ENCODE assay signal across 8 cellular contexts in the genomic region with DNA sequence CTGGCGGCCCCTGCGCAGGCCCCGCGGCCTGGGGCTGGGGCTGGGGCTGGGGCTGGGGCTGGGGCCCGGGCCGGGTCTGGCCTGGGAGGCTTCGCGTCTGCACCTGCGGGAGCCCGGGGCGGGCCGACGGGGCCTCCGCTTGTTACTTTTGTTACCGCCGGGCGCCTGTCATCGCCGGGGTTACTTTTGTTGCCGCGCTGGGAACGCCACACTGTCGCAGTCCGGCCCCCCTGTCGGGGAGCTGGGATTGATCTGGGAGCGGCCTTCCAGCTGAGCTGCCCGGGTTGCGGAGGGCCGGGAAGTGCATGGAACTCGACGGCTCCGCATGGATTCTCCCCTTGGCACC. TPM values are rescaled to one million over a fixed set of nuclear protein-coding genes. Genes with fewer than 3 reads are reported as not detected.
DNase-seq lines count a peak whose midpoint lies in the region; ATAC-seq and TF ChIP-seq lines count a peak whose summit lies in the region.

No MANE protein-coding gene starts in this region.

- H3K27ac ChIP-seq in thoracic aorta: peak overlapping the region; percentile 65 to 78

- H3K36me3 ChIP-seq in thoracic aorta: peaks cover 23% of the 10 kb centered on the region

- peak overlapping the region; percentile 68 for H3K4me3 ChIP-seq in astrocyte of the cerebellum (ENCODE audit: low read depth, low read length)
- H3K4me3 ChIP-seq in thoracic aorta: peak overlapping the region; percentile 95

- H3K4me1 ChIP-seq in thoracic aorta (ENCODE audit: control insufficient read depth in 1 of 2, low read depth in 2 of 2): peaks cover 16 to 38% of the 10 kb centered on the region in 2 donors

- no peaks in the 10 kb centered on the region for H3K27me3 ChIP-seq in thoracic aorta (replicated peaks; ENCODE audit: insufficient read depth)

- peak; percentile 71 for DNase-seq in D341Med (ENCODE audit: low spot score)
- DNase-seq in astrocyte of the cerebellum (ENCODE audit: low read depth): no peak
- DNase-seq in left kidney (ENCODE audit: low read depth, low spot score): peak; percentile 53
- DNase-seq in thoracic aorta (ENCODE audit: low spot score): no peak
- DNase-seq in sciatic nerve (ENCODE audit: low spot score): no peak
- DNase-seq in HCEC 1CT: no peak
- DNase-seq in SK-N-DZ (ENCODE audit: low spot score): no peak

- ATAC-seq in HG03354 (IDR thresholded peaks at IDR 0.05; ENCODE audit: poor library complexity, severe bottlenecking, unreplicated experiment) (peak; percentile 21), thoracic aorta (ENCODE audit: insufficient number of reproducible peaks, low FRiP score, low read depth) (no peak), sciatic nerve (no peak)

- intact Hi-C loops in sciatic nerve (cut with DNase I): no loop called here

- in situ Hi-C loops in astrocyte of the cerebellum (cut with HindIII; ENCODE audit: low sequenced_read_pairs): no loop called here

- no peak for TF ChIP-seq CTCF in astrocyte of the cerebellum (IDR thresholded peaks at IDR 0.05; ENCODE audit: low read depth, low read length, missing control alignments)
- no peak for TF ChIP-seq CTCF in thoracic aorta (IDR thresholded peaks at IDR 0.05)

- H3K9me3 ChIP-seq in thoracic aorta: no peaks in the 10 kb centered on the region

RNA-seq across cellular contexts. Expression of a gene that starts 0.7 kb away (rescaled TPM):
- total RNA-seq in thoracic aorta (10 to 100 TPM; 50.6 to 57.4 TPM), sciatic nerve (52.7 TPM)
- 26.0 and 50.0 TPM in 2 replicates for polyA plus RNA-seq in SK-N-DZ (2014; cell fraction: cytosol; rRNA removed)
- polyA plus RNA-seq in SK-N-DZ (2014; cell fraction: nucleus; rRNA removed): 40.1 and 56.7 TPM in 2 replicates

RNA-seq across cellular contexts. Expression of a gene that starts 9.1 kb away (rescaled TPM):
- 1 to 10 TPM; 5.7 to 9.1 TPM for total RNA-seq in thoracic aorta
- 10.4 TPM for total RNA-seq in sciatic nerve
- polyA plus RNA-seq in SK-N-DZ (2014; cell fraction: cytosol; rRNA removed): 32.5 and 36.2 TPM in 2 replicates
- 38.2 and 42.4 TPM in 2 replicates for polyA plus RNA-seq in SK-N-DZ (2014; cell fraction: nucleus; rRNA removed)

RNA-seq across cellular contexts. Expression of a gene that starts 11.5 kb away (rescaled TPM):
- 1 to 10 TPM in 1 of 2 donors, under 1 TPM in 1; 0.54 to 3.1 TPM for total RNA-seq in thoracic aorta
- 69.6 TPM for total RNA-seq in sciatic nerve
- 0.80 and 4.1 TPM in 2 replicates for polyA plus RNA-seq in SK-N-DZ (2014; cell fraction: cytosol; rRNA removed)
- polyA plus RNA-seq in SK-N-DZ (2014; cell fraction: nucleus; rRNA removed): 27.0 and 28.9 TPM in 2 replicates

RNA-seq across cellular contexts. Expression of a gene that starts 56.3 kb away (rescaled TPM):
- 1 to 10 TPM; 3.8 to 6.2 TPM for total RNA-seq in thoracic aorta
- 14.6 TPM for total RNA-seq in sciatic nerve
- 17.7 and 18.7 TPM in 2 replicates for polyA plus RNA-seq in SK-N-DZ (2014; cell fraction: cytosol; rRNA removed)
- polyA plus RNA-seq in SK-N-DZ (2014; cell fraction: nucleus; rRNA removed): 12.5 and 14.3 TPM in 2 replicates

Comparison
In these comparisons a context has a peak if more than half of its experiments do, and no peak if none do; other contexts are left out.
1. DNase-seq: peak in D341Med (single experiment) and left kidney (single experiment); none in astrocyte of the cerebellum (single experiment), thoracic aorta (single experiment), sciatic nerve (single experiment), HCEC 1CT (single experiment) and SK-N-DZ (single experiment).
2. RNA of a gene that starts 11.5 kb away (total RNA-seq): 69.6 TPM in sciatic nerve (single experiment); 0.54 to 3.1 TPM in thoracic aorta; every median in the first group is over 10 times any median in the second.